15 cellular contexts compared by ENCODE assay signal in genomic region chr2:215826838-215827441, GRCh38.
A peak's percentile ranks its signal among the peaks of the same experiment; 100 is the strongest.
DNase-seq lines count a peak whose midpoint lies in the region; ATAC-seq and TF ChIP-seq lines count a peak whose summit lies in the region.
"Had no signal": no experiment of that assay in that cellular context is flagged by ENCODE, and none has a peak within 500 bp of the region (broad histone marks: within the 10 kb centered on the region; RNA-seq: fewer than 3 reads in every experiment).

No MANE protein-coding gene starts in this region.

- 26 to 53% methylated on average over 8 of the region's 8 CpGs for WGBS in testis, 2 donors

- H3K4me3 ChIP-seq in SK-N-MC (no peak overlapping the region), testis (no peak overlapping the region)

- H3K4me1 ChIP-seq in foreskin keratinocyte = peaks cover 10% of the 10 kb centered on the region
- peaks cover 14% of the 10 kb centered on the region for H3K4me1 ChIP-seq in testis

- TF ChIP-seq CTCF in foreskin keratinocyte (conservative IDR thresholded peaks at IDR 0.05) (no peak), testis (IDR thresholded peaks at IDR 0.05) (no peak)

- no peak for ATAC-seq in foreskin keratinocyte
- ATAC-seq: activated naive CD8-positive, alpha-beta T cell treated with anti-CD3 and anti-CD28 coated beads, Interleukin-2, amount 50 U/mL, for 24 hours; naive thymus-derived CD4-positive, alpha-beta T cell had no signal

- intact Hi-C loops in testis (cut with DNase I; ENCODE audit: low total_unique reads) = no loop called here

- peak overlapping the region; percentile 76 for H3K27ac ChIP-seq in SK-N-MC
- H3K27ac ChIP-seq in foreskin keratinocyte = peak overlapping the region; percentile 2
- H3K27ac ChIP-seq in testis = peak overlapping the region; percentile 41 to 73
- H3K27ac ChIP-seq: 22Rv1 had no signal

- TF ChIP-seq POLR2A in testis (IDR thresholded peaks at IDR 0.05) = no peak

- peak overlapping the region; percentile 52 for H3K9ac ChIP-seq in SK-N-MC (ENCODE audit: insufficient read length)

- H3K9me3 ChIP-seq in SK-N-MC (ENCODE audit: low read depth, low read length) (no peaks in the 10 kb centered on the region), testis (no peaks in the 10 kb centered on the region)

- no peaks in the 10 kb centered on the region for H3K36me3 ChIP-seq in SK-N-MC (ENCODE audit: insufficient read depth, low read length)
- H3K36me3 ChIP-seq in testis (ENCODE audit: low read depth, missing control alignments) = no peaks in the 10 kb centered on the region

- peak; percentile 16 for DNase-seq in DMS53 (lab: John Stamatoyannopoulos, UW)
- no peak for DNase-seq in DMS53 treated with DMSO at 0.1 percent for 48 hours (lab: John Stamatoyannopoulos, UW; ENCODE audit: unreplicated experiment)
- DNase-seq in SK-N-MC (ENCODE audit: low read depth, low spot score) = no peak
- no peak for DNase-seq in foreskin keratinocyte
- no peak for DNase-seq in testis
- no peak for DNase-seq in T-helper 2 cell
- DNase-seq in HuH-7 (ENCODE audit: low spot score) = no peak
- no peak for DNase-seq in nucleus accumbens (lab: John Stamatoyannopoulos, UW)
- DNase-seq: activated CD4-positive, alpha-beta T cell treated with anti-CD3 and anti-CD28 coated beads for 1 hour; activated naive CD8-positive, alpha-beta T cell treated with anti-CD3 and anti-CD28 coated beads, Interleukin-2, amount 50 U/mL, for 24 hours; dorsolateral prefrontal cortex; kidney glomerular epithelial cell; naive thymus-derived CD4-positive, alpha-beta T cell; NCI-H187 had no signal

- H3K27me3 ChIP-seq in foreskin keratinocyte (no peaks in the 10 kb centered on the region), testis (no peaks in the 10 kb centered on the region)
- H3K27me3 ChIP-seq: dorsolateral prefrontal cortex had no signal

Comparison
In these comparisons a context has a peak if more than half of its experiments do, and no peak if none do; other contexts are left out.
1. H3K27ac ChIP-seq: peak in every context shown above with its lines; median percentile 76 in SK-N-MC; 57 in testis; 2 in foreskin keratinocyte.